In genomic region chr7:43926193-43927043, GRCh38 we compare ENCODE assay signal across 8 cellular contexts. TPM values are rescaled to one million over a fixed set of nuclear protein-coding genes. Genes with fewer than 3 reads are reported as not detected.
A peak's percentile ranks its signal among the peaks of the same experiment; 100 is the strongest.
DNase-seq lines count a peak whose midpoint lies in the region; ATAC-seq and TF ChIP-seq lines count a peak whose summit lies in the region.

Gene UBE2D4, plus strand, starts transcription at chr7:43926436. Its CDS starts 97 bp downstream, at chr7:43926533.

- H3K4me1 Mint-ChIP-seq in activated CD4-positive, alpha-beta T cell treated with anti-CD3 and anti-CD28 coated beads for 36 hours, result peaks cover 31% of the 10 kb centered on the region

- 0 out of 2 replicates have a peak, but pooled peaks cover 2% of the 10 kb centered on the region for H3K4me1 ChIP-seq in BE2C

- no peaks in the 10 kb centered on the region for H3K36me3 ChIP-seq in BE2C

- CTCF ChIA-PET in activated CD4-positive, alpha-beta T cell treated with anti-CD3 and anti-CD28 coated beads for 36 hours (lab: Charles Lee), result no interaction called here

- no peaks in the 10 kb centered on the region for H3K9me3 Mint-ChIP-seq in activated CD4-positive, alpha-beta T cell treated with anti-CD3 and anti-CD28 coated beads for 36 hours (ENCODE audit: low read depth)

- H3K27ac Mint-ChIP-seq in activated CD4-positive, alpha-beta T cell treated with anti-CD3 and anti-CD28 coated beads for 36 hours, result peak within 1 kb of the TSS; percentile 98

- intact Hi-C loops in activated CD4-positive, alpha-beta T cell treated with anti-CD3 and anti-CD28 coated beads for 36 hours (cut with DNase I, micrococcal nuclease), result loop anchor here (1.0 to 5.0 kb wide), 7 partner anchors 20 to 1061 kb away; partner anchors contain the start of genes MRPS24 (in 2 of the 2), NUDCD3 (in 1 of the 2), POLM (in 1 of the 2) and STK17A (in 1 of the 2)

- H3K4me3 Mint-ChIP-seq in activated CD4-positive, alpha-beta T cell treated with anti-CD3 and anti-CD28 coated beads for 36 hours, result peak within 1 kb of the TSS; percentile 91

- TF ChIP-seq CTCF in BE2C (IDR thresholded peaks at IDR 0.05; ENCODE audit: low read depth, low read length) (no peak), choroid plexus epithelial cell (conservative IDR thresholded peaks at IDR 0.05; ENCODE audit: low read depth, low read length) (peak; percentile 15)

- H3K27me3 Mint-ChIP-seq in activated CD4-positive, alpha-beta T cell treated with anti-CD3 and anti-CD28 coated beads for 36 hours, result no peaks in the 10 kb centered on the region

- H3K36me3 Mint-ChIP-seq in activated CD4-positive, alpha-beta T cell treated with anti-CD3 and anti-CD28 coated beads for 36 hours (ENCODE audit: low read depth), result peaks cover 25% of the 10 kb centered on the region

- peak; percentile 87 for DNase-seq in BE2C
- DNase-seq in NCI-H446 treated with DMSO at 0.1 percent for 48 hours (lab: John Stamatoyannopoulos, UW), result peak; percentile 62
- peak; percentile 94 for DNase-seq in activated CD4-positive, alpha-beta T cell treated with anti-CD3 and anti-CD28 coated beads for 36 hours
- DNase-seq in choroid plexus epithelial cell (ENCODE audit: low read depth), result peak; percentile 69
- DNase-seq in stimulated activated CD4-positive, alpha-beta T cell treated with anti-CD3 and anti-CD28 coated beads, Interleukin-1b, Interleukin-23, amount 100 ng/mL, for 4 hours (ENCODE audit: low read depth in 2 of 2), result peak; percentile 83 to 91

- H3K9me3 ChIP-seq in BE2C, result no peaks in the 10 kb centered on the region

- ATAC-seq in GM19043 (IDR thresholded peaks at IDR 0.05; ENCODE audit: low read depth, unreplicated experiment), result peak; percentile 85
- peak; percentile 89 for ATAC-seq in HG03342 (IDR thresholded peaks at IDR 0.05; ENCODE audit: unreplicated experiment)
- ATAC-seq in activated CD4-positive, alpha-beta T cell treated with anti-CD3 and anti-CD28 coated beads for 36 hours, result peak; percentile 92

- POLR2A ChIA-PET in activated CD4-positive, alpha-beta T cell treated with anti-CD3 and anti-CD28 coated beads for 36 hours (lab: Charles Lee), result interaction anchor here (0.6 to 1.0 kb wide), 2 partner anchors 21 to 994 kb away, joined by 3 to 4 read pairs; no protein-coding TSS in a partner anchor

- H3K4me3 ChIP-seq in BE2C (ENCODE audit: low read depth, low read length) (peak within 1 kb of the TSS; percentile 78), choroid plexus epithelial cell (ENCODE audit: low read depth, low read length) (peak within 1 kb of the TSS; percentile 72)

- peak within 1 kb of the TSS; percentile 97 for H3K27ac ChIP-seq in layer of hippocampus (ENCODE audit: low read depth, low read length)

- H3K27me3 ChIP-seq in BE2C (no peaks in the 10 kb centered on the region), layer of hippocampus (ENCODE audit: control insufficient read depth, insufficient read depth, low read length) (no peaks in the 10 kb centered on the region)

RNA-seq across cellular contexts. Expression of gene UBE2D4, which starts in this region (rescaled TPM):
- polyA plus RNA-seq in BE2C (2012; ENCODE audit: insufficient read depth, insufficient read length, low read depth), result 40.5 TPM
- 10 to 100 TPM; 10.1 to 10.7 TPM for total RNA-seq in activated CD4-positive, alpha-beta T cell treated with anti-CD3 and anti-CD28 coated beads for 36 hours

Comparison
In these comparisons a context has a peak if more than half of its experiments do, and no peak if none do; other contexts are left out.
1. Peak in every context shown above with its lines: DNase-seq, ATAC-seq, H3K4me3 ChIP-seq and H3K27ac ChIP-seq.